2 cellular contexts compared by ENCODE assay signal in the genomic region with DNA sequence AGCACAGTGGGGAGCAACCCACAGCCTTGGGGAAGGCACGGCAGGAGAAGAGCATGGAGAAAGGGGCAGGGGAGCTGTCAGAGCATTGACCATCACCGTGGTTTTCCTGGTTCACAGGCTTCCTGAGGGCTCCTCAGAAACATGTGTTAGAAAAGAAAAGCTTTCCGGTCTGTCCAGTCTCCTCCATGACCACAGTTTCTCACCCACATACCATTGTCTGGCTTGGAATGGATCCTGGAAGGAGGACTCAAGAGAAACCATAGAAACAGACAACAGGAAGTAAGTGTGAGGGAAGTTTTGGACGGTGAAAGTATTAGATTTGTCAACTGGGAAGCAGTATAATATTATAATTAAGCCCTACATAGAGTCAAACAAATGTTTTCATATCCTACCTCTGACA. TPM values are rescaled to one million over a fixed set of nuclear protein-coding genes. Genes with fewer than 3 reads are reported as not detected.
"Had no signal": no experiment of that assay in that cellular context is flagged by ENCODE, and none has a peak within 500 bp of the region (broad histone marks: within the 10 kb centered on the region; RNA-seq: fewer than 3 reads in every experiment).

No MANE protein-coding gene starts in this region.

RNA-seq across cellular contexts. Expression of a gene that starts 16.3 kb away (rescaled TPM):
- total RNA-seq: ureter, vagina had no signal
